8 cellular contexts compared by ENCODE assay signal in the genomic region with DNA sequence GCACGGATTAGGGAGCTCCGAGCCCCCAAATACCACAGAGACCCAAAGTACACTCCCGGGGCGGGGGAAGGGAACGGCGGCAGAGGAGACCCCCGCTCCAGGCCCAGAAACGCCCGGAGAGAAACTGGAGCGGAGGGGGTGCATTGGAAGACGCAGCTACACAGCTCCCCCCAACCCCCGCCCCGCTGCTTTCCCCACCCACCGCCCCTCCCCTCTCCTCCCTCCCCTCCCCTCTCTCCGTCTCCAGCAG. TPM values are rescaled to one million over a fixed set of nuclear protein-coding genes. Genes with fewer than 3 reads are reported as not detected.
DNase-seq lines count a peak whose midpoint lies in the region; ATAC-seq, FAIRE-seq and TF ChIP-seq lines count a peak whose summit lies in the region.

No MANE protein-coding gene starts in this region.

- H3K27ac ChIP-seq in VCaP, result peak overlapping the region; percentile 97
- peak overlapping the region; percentile 58 to 93 (median 92) for H3K27ac ChIP-seq in gastroesophageal sphincter

- peaks cover 4% of the 10 kb centered on the region for H3K4me1 Mint-ChIP-seq in progenitor cell of endocrine pancreas (ENCODE audit: low read depth)

- H3K27me3 Mint-ChIP-seq in progenitor cell of endocrine pancreas, result peaks cover 43% of the 10 kb centered on the region

- FAIRE-seq in GM12891 (lab: Jason Lieb, UNC), result no peak

- TF ChIP-seq EP300 in gastroesophageal sphincter (IDR thresholded peaks at IDR 0.05), result no peak

- TF ChIP-seq CTCF in VCaP (conservative IDR thresholded peaks at IDR 0.05) (no peak), gastroesophageal sphincter (IDR thresholded peaks at IDR 0.05) (no peak), progenitor cell of endocrine pancreas (IDR thresholded peaks at IDR 0.05; ENCODE audit: unreplicated experiment) (no peak)

- H3K9me3 Mint-ChIP-seq in progenitor cell of endocrine pancreas (ENCODE audit: low read depth), result no peaks in the 10 kb centered on the region

- peak overlapping the region; percentile 89 for H3K4me3 Mint-ChIP-seq in progenitor cell of endocrine pancreas (ENCODE audit: low read depth)

- H3K27ac Mint-ChIP-seq in progenitor cell of endocrine pancreas, result peak overlapping the region; percentile 96

- ATAC-seq in gastroesophageal sphincter (no peak), HG03025 (IDR thresholded peaks at IDR 0.05; ENCODE audit: low FRiP score, unreplicated experiment) (no peak)

- H3K4me1 ChIP-seq in gastroesophageal sphincter, result peaks cover 0 to 29% (median 11%) of the 10 kb centered on the region in 3 donors

- no peak for TF ChIP-seq POLR2A in GM12891 (IDR thresholded peaks at IDR 0.05; ENCODE audit: low read depth, low read length)
- no peak for TF ChIP-seq POLR2A in gastroesophageal sphincter (IDR thresholded peaks at IDR 0.05)

- no peaks in the 10 kb centered on the region for H3K27me3 ChIP-seq in gastroesophageal sphincter

- H3K9me3 ChIP-seq in gastroesophageal sphincter, result no peaks in the 10 kb centered on the region

- peak overlapping the region; percentile 63 to 90 for H3K4me3 ChIP-seq in gastroesophageal sphincter

- H3K36me3 Mint-ChIP-seq in progenitor cell of endocrine pancreas (ENCODE audit: insufficient read depth), result no peaks in the 10 kb centered on the region

- no peaks in the 10 kb centered on the region for H3K36me3 ChIP-seq in gastroesophageal sphincter

- no CpG with 5 or more reads among the region's 15 CpGs for WGBS in gastroesophageal sphincter (ENCODE audit: low coverage in 1 of 2), 2 donors

- DNase-seq in GM12891 (ENCODE audit: insufficient read length, low spot score) (peak; percentile 42), progenitor cell of endocrine pancreas (ENCODE audit: low spot score, unreplicated experiment) (no peak), UCSD-AML1 (lab: John Stamatoyannopoulos, UW; ENCODE audit: unreplicated experiment) (no peak), SHP77 (lab: John Stamatoyannopoulos, UW) (no peak)
- DNase-seq in effector CD4-positive, alpha-beta T cell, result no peak

TF ChIP-seq in GM12891, 5 proteins besides CTCF, POLR2A, EP300 and RAD21:
- TF ChIP-seq POU2F2 (IDR thresholded peaks at IDR 0.05; ENCODE audit: low read depth, low read length), result no peak
- no peak for TF ChIP-seq POLR2AphosphoS5 (IDR thresholded peaks at IDR 0.05; ENCODE audit: low read depth, low read length)
- no peak for TF ChIP-seq PAX5 (IDR thresholded peaks at IDR 0.05; ENCODE audit: insufficient read depth, low read length, severe bottlenecking)
- TF ChIP-seq TAF1 (IDR thresholded peaks at IDR 0.05; ENCODE audit: low read depth, low read length), result no peak
- no peak for TF ChIP-seq SPI1 (IDR thresholded peaks at IDR 0.05; ENCODE audit: low read depth, low read length)

RNA-seq across cellular contexts. Expression of gene PRKAG2, which starts 1.1 kb away (rescaled TPM):
- 3.2 TPM for polyA plus RNA-seq in GM12891 (2012; ENCODE audit: low read depth, missing spikeins)
- total RNA-seq in gastroesophageal sphincter, result 10 to 100 TPM; 48.9 to 89.0 (median 75.7) TPM
- 20.6 and 23.4 TPM in 2 replicates for total RNA-seq in progenitor cell of endocrine pancreas
